ENCODE assay signal across 1 cellular context in the genomic region with DNA sequence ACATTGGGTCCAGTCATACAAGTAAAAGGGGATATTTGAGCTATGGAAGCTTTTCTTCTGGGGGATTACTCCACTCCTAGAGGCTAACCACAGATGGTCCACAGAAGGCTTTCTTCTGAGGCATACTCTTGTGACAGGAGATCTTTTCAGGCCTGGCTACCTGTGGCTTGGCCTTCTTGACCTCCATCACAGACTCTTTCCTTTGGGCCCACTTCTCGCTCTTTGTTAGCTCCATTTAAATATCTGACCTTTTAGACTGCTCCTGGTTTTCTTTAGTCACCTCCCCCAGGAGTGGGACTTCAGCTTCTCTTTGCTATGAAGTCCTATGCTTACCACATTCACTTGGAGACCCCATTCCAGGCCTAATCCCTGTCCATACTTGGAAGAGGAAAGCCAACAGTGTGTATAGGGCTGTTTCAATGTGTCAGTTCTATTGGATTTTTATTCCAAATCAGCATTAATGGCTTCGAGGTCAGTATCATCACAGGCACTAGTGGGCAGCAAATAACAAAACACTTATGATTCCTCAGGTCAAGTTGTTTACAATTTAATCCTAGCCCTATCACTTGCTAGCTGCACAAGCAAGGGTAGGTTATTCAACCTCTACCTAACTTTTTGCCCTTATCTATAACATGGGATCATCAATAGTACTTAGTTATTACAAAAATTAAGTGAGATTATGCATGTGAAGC.
TF ChIP-seq lines count a peak whose summit lies in the region.

No MANE protein-coding gene starts in this region.

TF ChIP-seq in GM12891, 5 proteins besides CTCF, POLR2A, EP300 and RAD21:
- TF ChIP-seq TAF1 (IDR thresholded peaks at IDR 0.05; ENCODE audit: low read depth, low read length), result no peak
- no peak for TF ChIP-seq PAX5 (IDR thresholded peaks at IDR 0.05; ENCODE audit: insufficient read depth, low read length, severe bottlenecking)
- TF ChIP-seq POU2F2 (IDR thresholded peaks at IDR 0.05; ENCODE audit: low read depth, low read length), result no peak
- TF ChIP-seq POLR2AphosphoS5 (IDR thresholded peaks at IDR 0.05; ENCODE audit: low read depth, low read length), result no peak
- no peak for TF ChIP-seq SPI1 (IDR thresholded peaks at IDR 0.05; ENCODE audit: low read depth, low read length)
